8 cellular contexts compared by ENCODE assay signal in the genomic region with DNA sequence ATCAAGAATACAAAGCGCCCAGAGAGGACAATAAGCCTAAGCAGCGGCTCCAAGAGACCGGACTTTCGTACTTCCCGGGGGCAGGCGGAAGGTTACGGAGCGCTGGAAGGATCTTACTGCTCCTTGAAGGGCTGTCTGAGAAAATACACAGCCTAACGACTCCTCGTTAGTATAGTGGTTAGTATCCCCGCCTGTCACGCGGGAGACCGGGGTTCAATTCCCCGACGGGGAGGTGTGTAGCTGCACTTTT. TPM values are rescaled to one million over a fixed set of nuclear protein-coding genes. Genes with fewer than 3 reads are reported as not detected.
DNase-seq lines count a peak whose midpoint lies in the region; TF ChIP-seq lines count a peak whose summit lies in the region.

No MANE protein-coding gene starts in this region.

- H4K20me1 ChIP-seq in SU-DHL-6 (ENCODE audit: low read depth, low read length) = no peaks in the 10 kb centered on the region

- H3K27me3 ChIP-seq in HAP-1 (ENCODE audit: low read depth) (no peaks in the 10 kb centered on the region), MG63 (no peaks in the 10 kb centered on the region), SU-DHL-6 (ENCODE audit: low read length) (no peaks in the 10 kb centered on the region), adipocyte (replicated peaks; ENCODE audit: control insufficient read depth, insufficient read depth, low read length) (no peaks in the 10 kb centered on the region), trophoblast cell (ENCODE audit: insufficient read depth, low read length) (no peaks in the 10 kb centered on the region)

- H3K14ac ChIP-seq in trophoblast cell (ENCODE audit: low read length) = peak overlapping the region; percentile 56

- intact Hi-C loops in cardiac septum (cut with DNase I) = no loop called here

- peak overlapping the region; percentile 69 for H2BK120ac ChIP-seq in trophoblast cell (ENCODE audit: insufficient read depth, low read length, poor library complexity)

- H3K4me2 ChIP-seq in SU-DHL-6 (ENCODE audit: low read depth, low read length, poor library complexity, severe bottlenecking) = peak overlapping the region; percentile 77
- H3K4me2 ChIP-seq in trophoblast cell (ENCODE audit: low read length) = peak overlapping the region; percentile 62

- H3K18ac ChIP-seq in trophoblast cell (ENCODE audit: low read length) = no peak overlapping the region

- H3K27ac ChIP-seq in SU-DHL-6 (ENCODE audit: low read depth, low read length) (peak overlapping the region; percentile 90), trophoblast cell (ENCODE audit: low read depth, low read length) (peak overlapping the region; percentile 90)

- no peak overlapping the region for H4K91ac ChIP-seq in trophoblast cell (ENCODE audit: low read depth, low read length)

- peaks cover 9% of the 10 kb centered on the region for H3K36me3 Mint-ChIP-seq in type B pancreatic cell

- peak overlapping the region; percentile 97 for H2AFZ ChIP-seq in SU-DHL-6 (ENCODE audit: low read depth, low read length, severe bottlenecking)
- H2AFZ ChIP-seq in trophoblast cell (ENCODE audit: insufficient read depth, low read length, poor library complexity) = peak overlapping the region; percentile 95

- peaks cover 8% of the 10 kb centered on the region for H3K79me1 ChIP-seq in trophoblast cell (ENCODE audit: low read length)

- TF ChIP-seq CTCF in SU-DHL-6 (IDR thresholded peaks at IDR 0.05; ENCODE audit: insufficient read depth, low read length, poor library complexity, severe bottlenecking) (no peak), type B pancreatic cell (conservative IDR thresholded peaks at IDR 0.05) (no peak)

- H3K4me1 ChIP-seq in HAP-1 (no peaks in the 10 kb centered on the region), adipocyte (ENCODE audit: control insufficient read depth, insufficient read depth, low read length) (no peaks in the 10 kb centered on the region), trophoblast cell (ENCODE audit: control insufficient read depth in 1 of 2, insufficient read depth in 2 of 2, low read length in 2 of 2) (no peaks in the 10 kb centered on the region)

- peaks cover 17% of the 10 kb centered on the region for H3K4me1 Mint-ChIP-seq in type B pancreatic cell (ENCODE audit: unreplicated experiment)

- no peaks in the 10 kb centered on the region for H3K9me3 Mint-ChIP-seq in type B pancreatic cell

- peak overlapping the region; percentile 95 for H3K4me3 Mint-ChIP-seq in type B pancreatic cell

- H3K36me3 ChIP-seq in HAP-1 (replicated peaks) (no peaks in the 10 kb centered on the region), MG63 (no peaks in the 10 kb centered on the region), SU-DHL-6 (ENCODE audit: low read length) (no peaks in the 10 kb centered on the region), adipocyte (ENCODE audit: control insufficient read depth, insufficient read depth, low read length, severe bottlenecking) (no peaks in the 10 kb centered on the region), trophoblast cell (ENCODE audit: control insufficient read depth in 1 of 2, insufficient read depth in 2 of 2, low read length in 2 of 2) (no peaks in the 10 kb centered on the region)

- H3K4me3 ChIP-seq in HAP-1 (peak overlapping the region; percentile 55), MG63 (peak overlapping the region; percentile 83), SU-DHL-6 (ENCODE audit: insufficient read depth, low read length, poor library complexity, severe bottlenecking) (peak overlapping the region; percentile 57), adipocyte (ENCODE audit: low read length) (peak overlapping the region; percentile 86), trophoblast cell (ENCODE audit: low read depth, low read length) (peak overlapping the region; percentile 76)

- H2BK12ac ChIP-seq in trophoblast cell (ENCODE audit: low read length) = peak overlapping the region; percentile 34

- no peaks in the 10 kb centered on the region for H3K9me3 ChIP-seq in HAP-1
- H3K9me3 ChIP-seq in MG63 = no peaks in the 10 kb centered on the region; the same call in 1 of the 2 replicates
- no peaks in the 10 kb centered on the region for H3K9me3 ChIP-seq in SU-DHL-6 (ENCODE audit: insufficient read depth, low read length)
- H3K9me3 ChIP-seq in adipocyte (ENCODE audit: control insufficient read depth, low read length) = no peaks in the 10 kb centered on the region
- H3K9me3 ChIP-seq in trophoblast cell (ENCODE audit: insufficient read depth, low read depth, low read length) = no peaks in the 10 kb centered on the region

- H3K9ac ChIP-seq in SU-DHL-6 (ENCODE audit: low read length) = peak overlapping the region; percentile 70
- peak overlapping the region; percentile 95 for H3K9ac ChIP-seq in adipocyte (ENCODE audit: low read length)
- no peak overlapping the region for H3K9ac ChIP-seq in trophoblast cell (ENCODE audit: low read length)

- no peak overlapping the region for H3K23ac ChIP-seq in trophoblast cell (ENCODE audit: low read length)

- WGBS in trophoblast cell (ENCODE audit: extremely low coverage, insufficient coverage, insufficient read length) = no CpG with 5 or more reads among the region's 16 CpGs

- peak overlapping the region; percentile 52 for H2BK5ac ChIP-seq in trophoblast cell (ENCODE audit: low read depth, low read length, poor library complexity)

- no peak overlapping the region for H2AK5ac ChIP-seq in trophoblast cell (ENCODE audit: low read length)

- in situ Hi-C loops in HAP-1 (cut with MboI; ENCODE audit: low sequenced_read_pairs) = no loop called here

- peaks cover 16% of the 10 kb centered on the region for H3K27me3 Mint-ChIP-seq in type B pancreatic cell

- H4K8ac ChIP-seq in trophoblast cell (ENCODE audit: low read depth, low read length) = peak overlapping the region; percentile 82

- DNase-seq in GF-D8 (lab: John Stamatoyannopoulos, UW) (peak; percentile 79), HAP-1 (ENCODE audit: low spot score in 2 of 2) (peak; percentile 83 to 93), MG63 (peak; percentile 80), adipocyte (ENCODE audit: low read depth) (peak; percentile 96), cardiac septum (ENCODE audit: low spot score) (peak; percentile 91), trophoblast cell (peak; percentile 88 to 96), type B pancreatic cell (ENCODE audit: extremely low spot score, unreplicated experiment) (peak; percentile 90)

- H4K12ac ChIP-seq in trophoblast cell (ENCODE audit: low read depth, low read length) = no peak overlapping the region

- H3F3A ChIP-seq in SU-DHL-6 (ENCODE audit: insufficient read depth) = peaks cover 20% of the 10 kb centered on the region; the same call in 1 of the 2 replicates

- no peaks in the 10 kb centered on the region for H3K9me2 ChIP-seq in SU-DHL-6 (replicated peaks; ENCODE audit: insufficient read depth, low read length)

- H3K79me2 ChIP-seq in SU-DHL-6 (ENCODE audit: insufficient read depth, low read length) (no peaks in the 10 kb centered on the region), trophoblast cell (ENCODE audit: control insufficient read depth, insufficient read depth, low read length, poor library complexity) (peaks cover 2% of the 10 kb centered on the region)

- peak overlapping the region; percentile 99 for H3K27ac Mint-ChIP-seq in type B pancreatic cell

- H3K4ac ChIP-seq in trophoblast cell (ENCODE audit: low read depth, low read length) = no peak overlapping the region

RNA-seq across cellular contexts. Expression of a gene that starts 12.1 kb away (rescaled TPM):
- total RNA-seq in MG63 (2014; rRNA removed; shearing (Covaris generic); ENCODE audit: low replicate concordance) = 183 and 262 TPM in 2 replicates
- total RNA-seq in cardiac septum = 11.8 TPM
- polyA plus RNA-seq in trophoblast cell (2013) = 64.6 and 66.7 TPM in 2 replicates
- 115 and 178 TPM in 2 replicates for total RNA-seq in type B pancreatic cell (ENCODE audit: low replicate concordance)

Comparison
In these comparisons a context has a peak if more than half of its experiments do, and no peak if none do; other contexts are left out.
1. Peak in every context shown above with its lines: DNase-seq, H3K4me3 ChIP-seq and H3K27ac ChIP-seq.